Comparison of ENCODE assay signal across 24 cellular contexts in the genomic region with DNA sequence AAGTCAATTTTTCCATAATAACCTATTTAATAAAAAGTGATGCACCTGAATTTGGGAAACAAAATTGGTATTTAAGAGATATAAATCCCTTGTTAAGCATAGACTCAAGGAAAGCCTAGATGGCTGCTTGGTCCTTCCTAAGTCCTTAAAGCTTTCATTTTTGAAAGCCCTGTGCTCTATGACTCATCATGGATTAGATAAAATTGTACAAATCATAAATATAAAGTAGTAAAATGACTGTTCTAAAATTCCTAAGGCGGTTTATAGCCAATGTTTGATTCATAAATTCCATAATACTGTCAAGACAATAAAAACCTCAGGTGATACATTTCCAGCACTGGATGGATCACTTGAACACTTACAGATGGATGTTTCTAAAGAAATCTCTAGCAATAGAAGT.
DNase-seq lines count a peak whose midpoint lies in the region; ATAC-seq and TF ChIP-seq lines count a peak whose summit lies in the region.
"Had no signal": no experiment of that assay in that cellular context is flagged by ENCODE, and none has a peak within 500 bp of the region (broad histone marks: within the 10 kb centered on the region; RNA-seq: fewer than 3 reads in every experiment).

No MANE protein-coding gene starts in this region.

- H3K4me1 ChIP-seq in PC-3 (ENCODE audit: insufficient read depth, low read length): no peaks in the 10 kb centered on the region
- H3K4me1 ChIP-seq: BLaER1 treated with 17β-estradiol and CSF1 and Interleukin-3, amounts not matched to agents 10 nM and 100 nM; Caco-2 had no signal

- no peaks in the 10 kb centered on the region for H3K9me3 ChIP-seq in PC-3 (ENCODE audit: low read length)
- H3K9me3 ChIP-seq: BLaER1 treated with 17β-estradiol and CSF1 and Interleukin-3, amounts not matched to agents 10 nM and 100 nM; Caco-2 had no signal

- H3K27ac ChIP-seq in PC-3 (ENCODE audit: low read length) (no peak overlapping the region), dorsolateral prefrontal cortex (no peak overlapping the region)
- H3K27ac ChIP-seq: BLaER1 treated with 17β-estradiol and CSF1 and Interleukin-3, amounts not matched to agents 10 nM and 100 nM; C4-2B had no signal

- H3K4me3 ChIP-seq in PC-3 (ENCODE audit: low read length) (no peak overlapping the region), retinal pigment epithelial cell (ENCODE audit: low read length) (no peak overlapping the region), dorsolateral prefrontal cortex (no peak overlapping the region)
- H3K4me3 ChIP-seq: BLaER1 treated with 17β-estradiol and CSF1 and Interleukin-3, amounts not matched to agents 10 nM and 100 nM; GM12878 had no signal

- H3F3A ChIP-seq in PC-3 (ENCODE audit: low read length, unreplicated experiment): no peaks in the 10 kb centered on the region

- intact Hi-C loops in PC-3 (cut with micrococcal nuclease) (no loop called here), dorsolateral prefrontal cortex (cut with DNase I) (no loop called here)

- no peaks in the 10 kb centered on the region for H3K27me3 ChIP-seq in PC-3 (ENCODE audit: low read length)
- H3K27me3 ChIP-seq in dorsolateral prefrontal cortex: no peaks in the 10 kb centered on the region
- H3K27me3 ChIP-seq: BLaER1 treated with 17β-estradiol and CSF1 and Interleukin-3, amounts not matched to agents 10 nM and 100 nM had no signal

- ATAC-seq in PC-3 (peak; percentile 87), HG03342 (IDR thresholded peaks at IDR 0.05; ENCODE audit: unreplicated experiment) (no peak)
- ATAC-seq: CD8-positive, alpha-beta T cell; GM12878 had no signal

- no peaks in the 10 kb centered on the region for H4K20me1 ChIP-seq in PC-3 (ENCODE audit: low read length)
- H4K20me1 ChIP-seq: BLaER1 treated with 17β-estradiol and CSF1 and Interleukin-3, amounts not matched to agents 10 nM and 100 nM had no signal

- no peaks in the 10 kb centered on the region for H3K9me2 ChIP-seq in PC-3 (replicated peaks; ENCODE audit: low read length)

- H3K79me2 ChIP-seq in PC-3 (ENCODE audit: low read length): no peaks in the 10 kb centered on the region

- no peak overlapping the region for H3K9ac ChIP-seq in PC-3 (ENCODE audit: low read length)
- H3K9ac ChIP-seq: BLaER1 treated with 17β-estradiol and CSF1 and Interleukin-3, amounts not matched to agents 10 nM and 100 nM had no signal

- H3K4me2 ChIP-seq in PC-3 (ENCODE audit: low read length): no peak overlapping the region
- H3K4me2 ChIP-seq: BLaER1 treated with 17β-estradiol and CSF1 and Interleukin-3, amounts not matched to agents 10 nM and 100 nM had no signal

- DNase-seq in HCEC 1CT: peak; percentile 46
- peak; percentile 51 for DNase-seq in PC-3
- peak; percentile 39 for DNase-seq in amniotic epithelial cell (ENCODE audit: low read depth)
- DNase-seq in retinal pigment epithelial cell (ENCODE audit: low read depth): peak; percentile 13
- DNase-seq in dorsolateral prefrontal cortex: no peak
- no peak for DNase-seq in GM19238 (ENCODE audit: insufficient read length, low spot score)
- no peak for DNase-seq in activated CD8-positive, alpha-beta memory T cell treated with anti-CD3 and anti-CD28 coated beads, Interleukin-2, amount 50 U/mL, for 4 hours
- DNase-seq: 8988T; AML-193; Caco-2; Calu3; CD4-positive, alpha-beta T cell; CD8-positive, alpha-beta T cell; DMS 273 treated with DMSO at 0.1 percent for 48 hours; DMS153; DMS53; DMS79; DND-41; EL; GDM1 had no signal

- no peaks in the 10 kb centered on the region for H3K36me3 ChIP-seq in PC-3 (ENCODE audit: low read depth, low read length)
- H3K36me3 ChIP-seq: BLaER1 treated with 17β-estradiol and CSF1 and Interleukin-3, amounts not matched to agents 10 nM and 100 nM had no signal

- POLR2A ChIA-PET in PC-3 (lab: Charles Lee; ENCODE audit: unreplicated experiment): no interaction called here

- BruUV-seq in PC-3 (replicated peaks; lab: Mats Ljungman, UMichigan): no TSS peak

- TF ChIP-seq CTCF in PC-3 (conservative IDR thresholded peaks at IDR 0.05; ENCODE audit: low read depth, low read length) (no peak), retinal pigment epithelial cell (conservative IDR thresholded peaks at IDR 0.05; ENCODE audit: low read depth, low read length) (no peak), dorsolateral prefrontal cortex (IDR thresholded peaks at IDR 0.05 in 54 of 56, conservative IDR thresholded peaks at IDR 0.05 in 2 of 56; ENCODE audit: low read depth in 1 of 56, partially characterized antibody in 56 of 56) (no peak)

- H2AFZ ChIP-seq in PC-3 (ENCODE audit: low read length): no peak overlapping the region

- CTCF ChIA-PET in PC-3 (lab: Charles Lee): no interaction called here

Comparison
In these comparisons a context has a peak if more than half of its experiments do, and no peak if none do; other contexts are left out.
1. DNase-seq: peak in HCEC 1CT (single experiment), PC-3 (single experiment), amniotic epithelial cell (single experiment) and retinal pigment epithelial cell (single experiment); none in dorsolateral prefrontal cortex (0 of 10), GM19238 (single experiment) and activated CD8-positive, alpha-beta memory T cell treated with anti-CD3 and anti-CD28 coated beads, Interleukin-2, amount 50 U/mL, for 4 hours (single experiment).